12 cellular contexts compared by ENCODE assay signal in genomic region chr2:229901819-229902218, GRCh38. TPM values are rescaled to one million over a fixed set of nuclear protein-coding genes. Genes with fewer than 3 reads are reported as not detected.
DNase-seq lines count a peak whose midpoint lies in the region; ATAC-seq and TF ChIP-seq lines count a peak whose summit lies in the region.
"Had no signal": no experiment of that assay in that cellular context is flagged by ENCODE, and none has a peak within 500 bp of the region (broad histone marks: within the 10 kb centered on the region; RNA-seq: fewer than 3 reads in every experiment).

No MANE protein-coding gene starts in this region.

- no peaks in the 10 kb centered on the region for H3K9me3 ChIP-seq in hepatocyte (ENCODE audit: low read depth)

- no peaks in the 10 kb centered on the region for H3K27me3 ChIP-seq in hepatocyte

- H3K27ac ChIP-seq in hepatocyte, result no peak overlapping the region

- no peaks in the 10 kb centered on the region for H3K9me3 Mint-ChIP-seq in HFFc6
- no peaks in the 10 kb centered on the region for H3K9me3 Mint-ChIP-seq in stimulated activated effector memory CD8-positive, alpha-beta T cell treated with anti-CD3 and anti-CD28 coated beads, Interleukin-12 subunit alpha, Interleukin-12 subunit beta, amount 100 ng/mL, for 72 hours
- H3K9me3 Mint-ChIP-seq: activated T-cell treated with anti-CD3 and anti-CD28 coated beads, Interleukin-2, amount 50 U/mL, for 72 hours had no signal

- H3K36me3 ChIP-seq in hepatocyte (replicated peaks; ENCODE audit: insufficient read depth, low read depth), result no peaks in the 10 kb centered on the region

- H3K27ac Mint-ChIP-seq in HFFc6, result peak overlapping the region; percentile 79
- no peak overlapping the region for H3K27ac Mint-ChIP-seq in stimulated activated effector memory CD8-positive, alpha-beta T cell treated with anti-CD3 and anti-CD28 coated beads, Interleukin-12 subunit alpha, Interleukin-12 subunit beta, amount 100 ng/mL, for 72 hours
- H3K27ac Mint-ChIP-seq: activated T-cell treated with anti-CD3 and anti-CD28 coated beads, Interleukin-2, amount 50 U/mL, for 72 hours had no signal

- H2AFZ ChIP-seq in hepatocyte, result no peak overlapping the region

- H3K4me1 Mint-ChIP-seq in HFFc6 (ENCODE audit: low read depth), result peaks cover 39% of the 10 kb centered on the region
- H3K4me1 Mint-ChIP-seq in stimulated activated effector memory CD8-positive, alpha-beta T cell treated with anti-CD3 and anti-CD28 coated beads, Interleukin-12 subunit alpha, Interleukin-12 subunit beta, amount 100 ng/mL, for 72 hours, result peaks cover 47% of the 10 kb centered on the region

- H3K79me2 ChIP-seq in hepatocyte, result peaks cover 100% of the 10 kb centered on the region

- peak overlapping the region; percentile 32; the same call in 1 of the 2 replicates for H3K4me3 Mint-ChIP-seq in HFFc6
- H3K4me3 Mint-ChIP-seq in stimulated activated effector memory CD8-positive, alpha-beta T cell treated with anti-CD3 and anti-CD28 coated beads, Interleukin-12 subunit alpha, Interleukin-12 subunit beta, amount 100 ng/mL, for 72 hours, result no peak overlapping the region
- H3K4me3 Mint-ChIP-seq: activated T-cell treated with anti-CD3 and anti-CD28 coated beads, Interleukin-2, amount 50 U/mL, for 72 hours had no signal

- H3K27me3 Mint-ChIP-seq in HFFc6 (ENCODE audit: insufficient read depth), result no peaks in the 10 kb centered on the region

- H3K4me3 ChIP-seq in astrocyte of the spinal cord (ENCODE audit: low read depth, low read length) (no peak overlapping the region), hepatocyte (no peak overlapping the region)

- no peak for ATAC-seq in stimulated activated effector memory CD8-positive, alpha-beta T cell treated with anti-CD3 and anti-CD28 coated beads, Interleukin-12 subunit alpha, Interleukin-12 subunit beta, amount 100 ng/mL, for 72 hours
- no peak for ATAC-seq in HG02759 (IDR thresholded peaks at IDR 0.05; ENCODE audit: unreplicated experiment)
- ATAC-seq: activated T-cell treated with anti-CD3 and anti-CD28 coated beads, Interleukin-2, amount 50 U/mL, for 72 hours had no signal

- H3K4me1 ChIP-seq in hepatocyte (ENCODE audit: insufficient read depth), result no peaks in the 10 kb centered on the region

- no peaks in the 10 kb centered on the region for H3K9me2 ChIP-seq in hepatocyte (replicated peaks; ENCODE audit: insufficient read depth)

- H3K4me2 ChIP-seq in hepatocyte, result no peak overlapping the region

- TF ChIP-seq CTCF in HFFc6 (IDR thresholded peaks at IDR 0.05) (no peak), astrocyte of the spinal cord (IDR thresholded peaks at IDR 0.05; ENCODE audit: low read depth, low read length) (no peak), hepatocyte (IDR thresholded peaks at IDR 0.05; ENCODE audit: poor library complexity) (no peak)

- peaks cover 88% of the 10 kb centered on the region for H4K20me1 ChIP-seq in hepatocyte (ENCODE audit: insufficient read depth, poor library complexity, severe bottlenecking)

- peaks cover 17% of the 10 kb centered on the region for H3K36me3 Mint-ChIP-seq in HFFc6 (ENCODE audit: low read depth)
- H3K36me3 Mint-ChIP-seq in stimulated activated effector memory CD8-positive, alpha-beta T cell treated with anti-CD3 and anti-CD28 coated beads, Interleukin-12 subunit alpha, Interleukin-12 subunit beta, amount 100 ng/mL, for 72 hours, result peaks cover 79% of the 10 kb centered on the region

- 65% methylated on average over 3 of the region's 3 CpGs for WGBS in hepatocyte (ENCODE audit: low lambda C conversion rate, missing lambda C conversion rate)

- in situ Hi-C loops in astrocyte of the spinal cord (cut with HindIII; ENCODE audit: low sequenced_read_pairs), result no loop called here

- DNase-seq in AG08395 (ENCODE audit: low spot score) (peak; percentile 81), HFFc6 (peak; percentile 70), astrocyte of the spinal cord (ENCODE audit: low read depth, low spot score) (peak; percentile 88), iris pigment epithelial cell (ENCODE audit: low read depth) (peak; percentile 73), hepatocyte (ENCODE audit: low spot score) (no peak), Ammon's horn (ENCODE audit: low spot score) (no peak)
- no peak for DNase-seq in stimulated activated effector memory CD8-positive, alpha-beta T cell treated with anti-CD3 and anti-CD28 coated beads, Interleukin-12 subunit alpha, Interleukin-12 subunit beta, amount 100 ng/mL, for 72 hours (ENCODE audit: low spot score in 2 of 2)
- DNase-seq: activated T-cell treated with anti-CD3 and anti-CD28 coated beads, Interleukin-2, amount 50 U/mL, for 72 hours; NCI-H524; stimulated activated CD4-positive, alpha-beta T cell treated with anti-CD3 and anti-CD28 coated beads, Interleukin-4, amount 100 ng/mL, for 1 hour; T1000 had no signal

RNA-seq across cellular contexts. Expression of gene TRIP12, which starts 20.0 kb away (rescaled TPM):
- total RNA-seq in HFFc6 (2021; fragmentation: NEBNext Ultra II Directional; extraction: Animal tissue kit (Norgen Biotek cat#: 25700)), result 100 to 1,000 TPM; 249 to 296 (median 265) TPM
- 130 and 136 TPM in 2 replicates for total RNA-seq in hepatocyte
- 33.8 and 40.7 TPM in 2 replicates for polyA plus RNA-seq in hepatocyte

RNA-seq across cellular contexts. Expression of gene FBXO36, which starts 20.5 kb away (rescaled TPM):
- total RNA-seq in HFFc6 (2021; fragmentation: NEBNext Ultra II Directional; extraction: Animal tissue kit (Norgen Biotek cat#: 25700)), result 1 to 10 TPM; 1.3 to 2.9 (median 2.4) TPM
- 2.8 and 6.1 TPM in 2 replicates for total RNA-seq in hepatocyte
- 2.6 and 3.8 TPM in 2 replicates for polyA plus RNA-seq in hepatocyte

Comparison
In these comparisons a context has a peak if more than half of its experiments do, and no peak if none do; other contexts are left out.
1. DNase-seq: peak in AG08395 (single experiment), HFFc6 (single experiment), astrocyte of the spinal cord (single experiment) and iris pigment epithelial cell (single experiment); none in stimulated activated effector memory CD8-positive, alpha-beta T cell treated with anti-CD3 and anti-CD28 coated beads, Interleukin-12 subunit alpha, Interleukin-12 subunit beta, amount 100 ng/mL, for 72 hours (0 of 2), hepatocyte (single experiment) and Ammon's horn (single experiment).